Comparison of ENCODE assay signal across 25 cellular contexts in genomic region chr10:47027108-47027811, GRCh38.
DNase-seq lines count a peak whose midpoint lies in the region; ATAC-seq and TF ChIP-seq lines count a peak whose summit lies in the region.
"Had no signal": no experiment of that assay in that cellular context is flagged by ENCODE, and none has a peak within 500 bp of the region (broad histone marks: within the 10 kb centered on the region; RNA-seq: fewer than 3 reads in every experiment).

No MANE protein-coding gene starts in this region.

- H2AFZ ChIP-seq in GM23338 = no peak overlapping the region
- H2AFZ ChIP-seq in osteoblast (ENCODE audit: low read length) = no peak overlapping the region

- H3K27me3 ChIP-seq in GM23338 (ENCODE audit: insufficient read depth) (no peaks in the 10 kb centered on the region), endodermal cell (ENCODE audit: control insufficient read depth, insufficient read depth, low read length, poor library complexity, severe bottlenecking) (no peaks in the 10 kb centered on the region), osteoblast (ENCODE audit: insufficient read depth, low read length) (peaks cover 2% of the 10 kb centered on the region), foreskin keratinocyte (peaks cover 3% of the 10 kb centered on the region)

- no peaks in the 10 kb centered on the region for H3F3A ChIP-seq in GM23338 (replicated peaks; ENCODE audit: low read depth)

- H3K27ac ChIP-seq in GM23338 (ENCODE audit: low read depth) (no peak overlapping the region), endodermal cell (ENCODE audit: low read depth, low read length) (no peak overlapping the region), osteoblast (ENCODE audit: low read depth, low read length) (no peak overlapping the region), foreskin keratinocyte (no peak overlapping the region)

- no peak overlapping the region for H3K4me3 ChIP-seq in GM23338
- no peak overlapping the region for H3K4me3 ChIP-seq in endodermal cell (ENCODE audit: low read length)
- no peak overlapping the region for H3K4me3 ChIP-seq in osteoblast (ENCODE audit: insufficient read depth, low read length)
- H3K4me3 ChIP-seq: HAP-1 had no signal

- no peaks in the 10 kb centered on the region for H3K79me2 ChIP-seq in GM23338 (replicated peaks; ENCODE audit: insufficient read depth)
- no peaks in the 10 kb centered on the region for H3K79me2 ChIP-seq in osteoblast (ENCODE audit: insufficient read depth, low read length)

- H3K4me2 ChIP-seq in GM23338 (no peak overlapping the region), osteoblast (ENCODE audit: insufficient read depth, low read length) (no peak overlapping the region)
- H3K4me2 ChIP-seq: SK-N-SH had no signal

- no peaks in the 10 kb centered on the region for H3K4me1 ChIP-seq in GM23338 (ENCODE audit: insufficient read depth)
- no peaks in the 10 kb centered on the region for H3K4me1 ChIP-seq in endodermal cell (ENCODE audit: control insufficient read depth, insufficient read depth, low read length)
- H3K4me1 ChIP-seq in osteoblast (ENCODE audit: insufficient read depth, low read length) = peaks cover 4% of the 10 kb centered on the region
- H3K4me1 ChIP-seq in foreskin keratinocyte = no peaks in the 10 kb centered on the region
- H3K4me1 ChIP-seq: Caco-2, HAP-1 had no signal

- ATAC-seq in GM23338 (no peak), foreskin keratinocyte (no peak)
- ATAC-seq: effector memory CD8-positive, alpha-beta T cell; stimulated activated memory B cell treated with anti-CD40 and anti-IgM and Interleukin-4, amounts not matched to agents 10 μg/mL and 1 μg/mL and 100 μg/mL, for 72 hours had no signal

- H3K9me2 ChIP-seq in GM23338 (ENCODE audit: insufficient read depth) = no peaks in the 10 kb centered on the region
- H3K9me2 ChIP-seq: SK-N-SH had no signal

- peak; percentile 7 for DNase-seq in 8988T
- no peak for DNase-seq in GM23338 (ENCODE audit: low spot score)
- DNase-seq in endodermal cell = peak; percentile 33
- peak; percentile 65 for DNase-seq in osteoblast (ENCODE audit: insufficient read length, low spot score, missing footprints)
- no peak for DNase-seq in Ammon's horn (ENCODE audit: low spot score)
- no peak for DNase-seq in iPS-NIHi7 (ENCODE audit: extremely low spot score)
- no peak for DNase-seq in superior temporal gyrus (ENCODE audit: extremely low spot score)
- DNase-seq in foreskin keratinocyte = no peak
- DNase-seq: activated CD4-positive, CD25-positive, alpha-beta regulatory T cell treated with anti-CD3 and anti-CD28 coated beads, Interleukin-2, amount 50 U/mL, for 72 hours; activated naive CD4-positive, alpha-beta T cell treated with anti-CD3 and anti-CD28 coated beads, Interleukin-2, amount 10 ng/mL, durations not matched to agents 7 days and 5 days; anterior cingulate cortex; effector memory CD8-positive, alpha-beta T cell; EL; midbrain; NCI-H1105; NCI-H2081 treated with DMSO at 0.1 percent for 48 hours; NK-92 treated with Interleukin-12 subunit alpha and Interleukin-12 subunit beta, amount 100 ng/mL, for 24 hours; SK-N-SH; stimulated activated CD4-positive, alpha-beta T cell treated with anti-CD3 and anti-CD28 coated beads, Interleukin-15, amount 100 ng/mL, for 24 hours; T1000; trophoblast cell had no signal

- H3K9me3 Mint-ChIP-seq in GM23338 (no peaks in the 10 kb centered on the region; the same call in 1 of the 3 replicates), endodermal cell (no peaks in the 10 kb centered on the region)
- H3K9me3 Mint-ChIP-seq: activated naive CD4-positive, alpha-beta T cell treated with anti-CD3 and anti-CD28 coated beads, Interleukin-2, amount 10 ng/mL, durations not matched to agents 7 days and 5 days; effector memory CD8-positive, alpha-beta T cell; stimulated activated memory B cell treated with anti-CD40 and anti-IgM and Interleukin-4, amounts not matched to agents 10 μg/mL and 1 μg/mL and 100 μg/mL, for 72 hours had no signal

- no peaks in the 10 kb centered on the region for H4K20me1 ChIP-seq in GM23338 (replicated peaks; ENCODE audit: insufficient read depth)
- no peaks in the 10 kb centered on the region for H4K20me1 ChIP-seq in osteoblast (ENCODE audit: insufficient read depth, low read length)

- H3K9me3 ChIP-seq in endodermal cell (ENCODE audit: control insufficient read depth, low read length) (no peaks in the 10 kb centered on the region), osteoblast (ENCODE audit: low read depth, low read length) (no peaks in the 10 kb centered on the region)
- H3K9me3 ChIP-seq: Caco-2, HAP-1, SK-N-SH had no signal

- H3K9ac ChIP-seq in endodermal cell (ENCODE audit: extremely low read depth, low read length, poor library complexity, severe bottlenecking) = no peak overlapping the region
- H3K9ac ChIP-seq: SK-N-SH had no signal

- WGBS in endodermal cell (ENCODE audit: insufficient coverage in 1 of 2, insufficient read length in 1 of 2), 2 experiments = 89 to 93% methylated on average over 5 to 10 of the region's 10 CpGs

- peak overlapping the region; percentile 28; the same call in 1 of the 2 replicates for H3K27ac Mint-ChIP-seq in GM23338
- no peak overlapping the region for H3K27ac Mint-ChIP-seq in endodermal cell
- H3K27ac Mint-ChIP-seq: activated naive CD4-positive, alpha-beta T cell treated with anti-CD3 and anti-CD28 coated beads, Interleukin-2, amount 10 ng/mL, durations not matched to agents 7 days and 5 days; B cell; effector memory CD8-positive, alpha-beta T cell; stimulated activated memory B cell treated with anti-CD40 and anti-IgM and Interleukin-4, amounts not matched to agents 10 μg/mL and 1 μg/mL and 100 μg/mL, for 72 hours had no signal

- no peak for TF ChIP-seq CTCF in GM23338 (conservative IDR thresholded peaks at IDR 0.05; ENCODE audit: low read depth in 2 of 2)
- TF ChIP-seq CTCF in endodermal cell (conservative IDR thresholded peaks at IDR 0.05) = no peak
- no peak for TF ChIP-seq CTCF in osteoblast (IDR thresholded peaks at IDR 0.05; ENCODE audit: extremely low read depth, low read depth, low read length)
- no peak for TF ChIP-seq CTCF in foreskin keratinocyte (conservative IDR thresholded peaks at IDR 0.05)

- H3K4me3 Mint-ChIP-seq in GM23338 = no peak overlapping the region
- H3K4me3 Mint-ChIP-seq in endodermal cell = no peak overlapping the region
- H3K4me3 Mint-ChIP-seq: activated naive CD4-positive, alpha-beta T cell treated with anti-CD3 and anti-CD28 coated beads, Interleukin-2, amount 10 ng/mL, durations not matched to agents 7 days and 5 days; B cell; effector memory CD8-positive, alpha-beta T cell; stimulated activated memory B cell treated with anti-CD40 and anti-IgM and Interleukin-4, amounts not matched to agents 10 μg/mL and 1 μg/mL and 100 μg/mL, for 72 hours had no signal

- H3K27me3 Mint-ChIP-seq in GM23338 (ENCODE audit: insufficient read depth, low read depth, poor library complexity) (peaks cover 8% of the 10 kb centered on the region), endodermal cell (ENCODE audit: insufficient read depth) (no peaks in the 10 kb centered on the region)

- no peaks in the 10 kb centered on the region for H3K36me3 ChIP-seq in GM23338 (ENCODE audit: insufficient read depth)
- H3K36me3 ChIP-seq in endodermal cell (ENCODE audit: control insufficient read depth, insufficient read depth, low read length) = no peaks in the 10 kb centered on the region
- no peaks in the 10 kb centered on the region for H3K36me3 ChIP-seq in osteoblast (ENCODE audit: insufficient read depth, low read length)
- H3K36me3 ChIP-seq: HAP-1 had no signal

- H3K4me1 Mint-ChIP-seq in GM23338 (no peaks in the 10 kb centered on the region), endodermal cell (no peaks in the 10 kb centered on the region)
- H3K4me1 Mint-ChIP-seq: activated naive CD4-positive, alpha-beta T cell treated with anti-CD3 and anti-CD28 coated beads, Interleukin-2, amount 10 ng/mL, durations not matched to agents 7 days and 5 days; B cell; stimulated activated memory B cell treated with anti-CD40 and anti-IgM and Interleukin-4, amounts not matched to agents 10 μg/mL and 1 μg/mL and 100 μg/mL, for 72 hours had no signal

- no peaks in the 10 kb centered on the region for H3K36me3 Mint-ChIP-seq in GM23338 (ENCODE audit: low read depth)
- H3K36me3 Mint-ChIP-seq in endodermal cell (ENCODE audit: low read depth) = no peaks in the 10 kb centered on the region
- H3K36me3 Mint-ChIP-seq: activated naive CD4-positive, alpha-beta T cell treated with anti-CD3 and anti-CD28 coated beads, Interleukin-2, amount 10 ng/mL, durations not matched to agents 7 days and 5 days; stimulated activated memory B cell treated with anti-CD40 and anti-IgM and Interleukin-4, amounts not matched to agents 10 μg/mL and 1 μg/mL and 100 μg/mL, for 72 hours had no signal

TF ChIP-seq in GM23338, 12 proteins besides CTCF, POLR2A, EP300 and RAD21 (continues in another document):
- TF ChIP-seq ZNF331 (CRISPR knock-in tag; IDR thresholded peaks at IDR 0.05; ENCODE audit: low read depth) (no peak), CREB1 (CRISPR knock-in tag; IDR thresholded peaks at IDR 0.05; ENCODE audit: low read depth) (no peak), EZH2 (IDR thresholded peaks at IDR 0.05; ENCODE audit: low read depth, unreplicated experiment) (no peak), POLR2AphosphoS5 (IDR thresholded peaks at IDR 0.05; ENCODE audit: low read depth) (no peak), NANOG (IDR thresholded peaks at IDR 0.05; ENCODE audit: borderline replicate concordance) (no peak), STAT1 (IDR thresholded peaks at IDR 0.05; ENCODE audit: unreplicated experiment) (no peak), ETS1 (IDR thresholded peaks at IDR 0.05) (no peak), JUNB (IDR thresholded peaks at IDR 0.05; ENCODE audit: unreplicated experiment) (no peak), ZNF114 (CRISPR knock-in tag; IDR thresholded peaks at IDR 0.05) (no peak)

Comparison
In these comparisons a context has a peak if more than half of its experiments do, and no peak if none do; other contexts are left out.
1. DNase-seq: peak in 8988T (single experiment), endodermal cell (single experiment) and osteoblast (single experiment); none in GM23338 (single experiment), Ammon's horn (single experiment), iPS-NIHi7 (single experiment), superior temporal gyrus (single experiment) and foreskin keratinocyte (0 of 2).